ENCODE assay signal across 8 cellular contexts in the genomic region with DNA sequence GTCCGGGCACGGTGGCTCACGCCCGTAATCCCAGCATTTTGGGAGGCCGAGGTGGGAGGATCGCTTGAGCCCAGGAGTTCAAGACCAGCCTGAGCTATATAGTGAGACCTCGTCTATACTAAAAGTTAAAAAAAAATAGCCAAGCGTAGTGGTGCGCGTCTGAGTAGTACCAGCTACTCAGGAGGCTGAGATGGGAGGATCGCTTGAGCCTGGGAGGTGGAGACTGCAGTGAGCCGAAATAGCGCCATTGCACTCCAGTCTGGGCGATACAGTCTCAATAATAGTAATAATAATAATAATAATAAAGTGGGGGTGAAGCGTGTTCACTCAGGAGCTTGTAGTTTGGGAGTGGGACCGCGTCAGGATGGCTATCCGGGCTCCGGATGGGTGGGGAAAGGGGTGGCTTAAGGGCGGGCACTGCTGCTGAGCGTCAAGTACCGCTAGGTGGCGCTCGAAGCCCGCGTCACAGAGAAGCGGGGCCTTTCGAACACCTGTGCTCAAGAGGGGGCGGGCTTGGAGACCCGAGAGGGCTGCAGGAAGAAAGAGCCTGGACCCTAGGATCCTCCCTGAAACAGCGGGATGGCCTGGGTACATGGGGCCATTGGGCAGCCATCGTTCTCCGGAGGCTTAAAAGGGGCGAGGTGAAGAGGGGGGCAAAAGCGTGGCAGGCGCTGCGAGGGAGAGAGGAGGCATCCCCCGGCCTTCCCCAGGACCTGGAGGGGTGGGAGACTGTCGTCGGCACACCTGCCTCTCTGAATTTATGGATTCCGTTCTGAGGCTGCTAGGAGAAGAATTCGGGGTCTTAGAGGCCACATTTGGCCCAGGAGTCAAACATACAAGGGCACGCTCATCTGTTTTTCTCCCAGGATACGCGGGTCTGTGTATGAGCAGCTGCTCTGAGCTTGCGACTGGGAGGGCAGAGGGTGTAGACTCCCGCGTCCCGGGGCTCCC. TPM values are rescaled to one million over a fixed set of nuclear protein-coding genes. Genes with fewer than 3 reads are reported as not detected.
DNase-seq lines count a peak whose midpoint lies in the region; ATAC-seq and TF ChIP-seq lines count a peak whose summit lies in the region.

No MANE protein-coding gene starts in this region.

- H3K9me3 Mint-ChIP-seq in activated CD8-positive, alpha-beta T cell treated with anti-CD3 and anti-CD28 coated beads for 36 hours = no peaks in the 10 kb centered on the region

- no peaks in the 10 kb centered on the region for H3K36me3 Mint-ChIP-seq in activated CD8-positive, alpha-beta T cell treated with anti-CD3 and anti-CD28 coated beads for 36 hours (ENCODE audit: low read depth)

- DNase-seq in CMK (ENCODE audit: low read depth) (peak; percentile 60), HAP-1 (ENCODE audit: low spot score in 2 of 2) (peak; percentile 77 to 92), NCI-H526 (lab: John Stamatoyannopoulos, UW) (peak; percentile 12 to 84), mucosa of gallbladder (ENCODE audit: low spot score) (peak; percentile 53)
- DNase-seq in activated CD8-positive, alpha-beta T cell treated with anti-CD3 and anti-CD28 coated beads for 36 hours = peak; percentile 84
- peak; percentile 66 for DNase-seq in effector CD4-positive, alpha-beta T cell
- peak; percentile 38 to 56 for DNase-seq in stimulated activated CD8-positive, alpha-beta memory T cell treated with anti-CD3 and anti-CD28 coated beads, Interleukin-7, amount 100 ng/mL, for 4 hours (ENCODE audit: low read depth in 2 of 2)

- peaks cover 3% of the 10 kb centered on the region; the same call in 1 of the 2 replicates for H3K4me1 ChIP-seq in HAP-1

- POLR2A ChIA-PET in activated CD8-positive, alpha-beta T cell treated with anti-CD3 and anti-CD28 coated beads for 36 hours (lab: Charles Lee) = interaction anchor here (1.0 to 2.8 kb wide), 4 partner anchors 23 to 364 kb away, joined by 3 to 7 read pairs (median 4); no protein-coding TSS in a partner anchor

- H3K36me3 ChIP-seq in HAP-1 (replicated peaks) = no peaks in the 10 kb centered on the region

- peak overlapping the region; percentile 42 for H3K4me3 Mint-ChIP-seq in activated CD8-positive, alpha-beta T cell treated with anti-CD3 and anti-CD28 coated beads for 36 hours

- H3K27ac Mint-ChIP-seq in activated CD8-positive, alpha-beta T cell treated with anti-CD3 and anti-CD28 coated beads for 36 hours = no peak overlapping the region

- peak overlapping the region; percentile 19; the same call in 1 of the 2 replicates for H3K4me3 ChIP-seq in HAP-1

- TF ChIP-seq CTCF in activated CD8-positive, alpha-beta T cell treated with anti-CD3 and anti-CD28 coated beads for 36 hours (IDR thresholded peaks at IDR 0.05) = peak; percentile 95

- H3K4me1 Mint-ChIP-seq in activated CD8-positive, alpha-beta T cell treated with anti-CD3 and anti-CD28 coated beads for 36 hours (ENCODE audit: low read depth) = peaks cover 27% of the 10 kb centered on the region

- H3K9me3 ChIP-seq in HAP-1 = no peaks in the 10 kb centered on the region

- peak; percentile 79 for ATAC-seq in activated CD8-positive, alpha-beta T cell treated with anti-CD3 and anti-CD28 coated beads for 36 hours
- ATAC-seq in GM21381 (IDR thresholded peaks at IDR 0.05; ENCODE audit: unreplicated experiment) = no peak

- in situ Hi-C loops in HAP-1 (cut with MboI; ENCODE audit: low sequenced_read_pairs) = loop anchor here (5.0 kb wide), 4 partner anchors 52 to 568 kb away; a partner anchor contains a TSS

- CTCF ChIA-PET in activated CD8-positive, alpha-beta T cell treated with anti-CD3 and anti-CD28 coated beads for 36 hours (lab: Charles Lee) = interaction anchor here (0.6 to 9.0 kb wide), 86 partner anchors 8 to 568 kb away, joined by 3 to 174 read pairs (median 4); a partner anchor contains a TSS

- intact Hi-C loops in activated CD8-positive, alpha-beta T cell treated with anti-CD3 and anti-CD28 coated beads for 36 hours (cut with micrococcal nuclease) = loop anchor here (2.0 to 5.0 kb wide), 4 partner anchors 74 to 358 kb away; no protein-coding TSS in a partner anchor

- H3K27me3 ChIP-seq in HAP-1 (ENCODE audit: low read depth) = peaks cover 13% of the 10 kb centered on the region

- peaks cover 75% of the 10 kb centered on the region for H3K27me3 Mint-ChIP-seq in activated CD8-positive, alpha-beta T cell treated with anti-CD3 and anti-CD28 coated beads for 36 hours

RNA-seq across cellular contexts. Expression of a gene that starts 14.5 kb away (rescaled TPM):
- not detected for total RNA-seq in activated CD8-positive, alpha-beta T cell treated with anti-CD3 and anti-CD28 coated beads for 36 hours
- not detected for total RNA-seq in mucosa of gallbladder
